Comparison of ENCODE assay signal across 9 cellular contexts in the genomic region with DNA sequence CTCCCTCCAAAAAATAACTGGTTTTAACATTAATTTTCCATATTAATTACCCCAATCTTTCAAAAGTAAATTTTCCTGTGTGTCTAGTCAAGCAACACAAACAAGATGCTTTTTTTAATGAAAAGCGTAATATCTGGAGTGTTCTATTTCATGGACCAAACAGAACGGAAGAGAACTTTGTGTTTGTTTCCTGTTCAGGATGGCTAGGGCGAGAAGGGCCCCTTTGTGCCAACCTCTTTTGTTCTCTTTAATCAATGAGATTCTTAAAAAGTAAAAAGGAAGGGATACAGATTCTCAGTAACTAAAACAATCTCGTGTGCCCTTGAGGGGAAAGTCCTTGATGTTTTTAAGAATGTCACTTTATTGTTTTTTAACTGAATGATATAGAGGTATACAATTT. TPM values are rescaled to one million over a fixed set of nuclear protein-coding genes. Genes with fewer than 3 reads are reported as not detected.
A peak's percentile ranks its signal among the peaks of the same experiment; 100 is the strongest.
DNase-seq lines count a peak whose midpoint lies in the region; ATAC-seq and TF ChIP-seq lines count a peak whose summit lies in the region.
"Had no signal": no experiment of that assay in that cellular context is flagged by ENCODE, and none has a peak within 500 bp of the region (broad histone marks: within the 10 kb centered on the region; RNA-seq: fewer than 3 reads in every experiment).

No MANE protein-coding gene starts in this region.

- peaks cover 44% of the 10 kb centered on the region for H4K20me1 ChIP-seq in neural progenitor cell (ENCODE audit: low read depth)

- no peak overlapping the region for H3K9ac ChIP-seq in neural progenitor cell

- CTCF ChIA-PET in Caco-2 (lab: Charles Lee), result no interaction called here

- peak in 1 of 2 experiments; percentile 9 for DNase-seq in Caco-2
- no peak for DNase-seq in chondrocyte (ENCODE audit: low spot score)
- no peak for DNase-seq in neural progenitor cell (ENCODE audit: low spot score)
- DNase-seq in NCI-H2196 treated with DMSO at 0.1 percent for 48 hours (lab: John Stamatoyannopoulos, UW; ENCODE audit: unreplicated experiment), result no peak
- DNase-seq in omental fat pad (ENCODE audit: low spot score), result no peak
- DNase-seq in DMS53 treated with DMSO at 0.1 percent for 48 hours (lab: John Stamatoyannopoulos, UW; ENCODE audit: unreplicated experiment), result no peak

- H3K36me3 Mint-ChIP-seq in Caco-2 (ENCODE audit: insufficient read depth, unreplicated experiment) (peaks cover 100% of the 10 kb centered on the region), chondrocyte (ENCODE audit: low read depth) (peaks cover 68% of the 10 kb centered on the region), neural progenitor cell (peaks cover 72% of the 10 kb centered on the region)

- no peak overlapping the region for H3K4me3 ChIP-seq in Caco-2 (ENCODE audit: low read depth, low read length)
- H3K4me3 ChIP-seq in neural progenitor cell, result no peak overlapping the region
- H3K4me3 ChIP-seq: SJSA1 had no signal

- H3K27ac ChIP-seq in neural progenitor cell, result peak overlapping the region; percentile 4
- H3K27ac ChIP-seq: SJSA1 had no signal

- ATAC-seq in HG03354 (IDR thresholded peaks at IDR 0.05; ENCODE audit: poor library complexity, severe bottlenecking, unreplicated experiment), result peak; percentile 32
- ATAC-seq in omental fat pad (ENCODE audit: low FRiP score), result no peak
- no peak for ATAC-seq in HG02623 (IDR thresholded peaks at IDR 0.05; ENCODE audit: unreplicated experiment)

- H3F3A ChIP-seq in neural progenitor cell (ENCODE audit: low read depth), result peaks cover 67% of the 10 kb centered on the region

- H3K4me3 Mint-ChIP-seq in Caco-2 (ENCODE audit: unreplicated experiment) (no peak overlapping the region), chondrocyte (ENCODE audit: unreplicated experiment) (peak overlapping the region; percentile 53), neural progenitor cell (no peak overlapping the region)

- H3K27me3 ChIP-seq in Caco-2 (replicated peaks; ENCODE audit: control insufficient read depth, insufficient read depth, low read length), result no peaks in the 10 kb centered on the region
- no peaks in the 10 kb centered on the region for H3K27me3 ChIP-seq in neural progenitor cell
- H3K27me3 ChIP-seq: SJSA1 had no signal

- H3K9me3 Mint-ChIP-seq in Caco-2 (ENCODE audit: unreplicated experiment), result no peaks in the 10 kb centered on the region
- H3K9me3 Mint-ChIP-seq in chondrocyte (ENCODE audit: low read depth), result no peaks in the 10 kb centered on the region
- no peaks in the 10 kb centered on the region for H3K9me3 Mint-ChIP-seq in neural progenitor cell

- H3K9me3 ChIP-seq in Caco-2 (no peaks in the 10 kb centered on the region), neural progenitor cell (ENCODE audit: low read depth) (no peaks in the 10 kb centered on the region)
- H3K9me3 ChIP-seq: SJSA1 had no signal

- H3K36me3 ChIP-seq in Caco-2 (ENCODE audit: control insufficient read depth, insufficient read depth, low read length), result peaks cover 28% of the 10 kb centered on the region
- peaks cover 46% of the 10 kb centered on the region for H3K36me3 ChIP-seq in neural progenitor cell

- H3K4me1 ChIP-seq in Caco-2 (no peaks in the 10 kb centered on the region), neural progenitor cell (peaks cover 12% of the 10 kb centered on the region)

- BruUV-seq in Caco-2 (replicated peaks; lab: Mats Ljungman, UMichigan), result no TSS peak

- H3K27ac Mint-ChIP-seq in Caco-2 (ENCODE audit: unreplicated experiment) (peak overlapping the region; percentile 19), chondrocyte (ENCODE audit: unreplicated experiment) (peak overlapping the region; percentile 98), neural progenitor cell (peak overlapping the region; percentile 91)

- POLR2A ChIA-PET in Caco-2 (lab: Charles Lee), result no interaction called here

- H3K79me2 ChIP-seq in neural progenitor cell (ENCODE audit: low read depth), result peaks cover 39% of the 10 kb centered on the region

- no peak for TF ChIP-seq CTCF in Caco-2 (IDR thresholded peaks at IDR 0.05; ENCODE audit: insufficient read depth in 1 of 2, low read depth in 1 of 2, low read length in 1 of 2, severe bottlenecking in 1 of 2, unreplicated experiment in 1 of 2)
- TF ChIP-seq CTCF in chondrocyte (IDR thresholded peaks at IDR 0.05), result no peak
- TF ChIP-seq CTCF in neural progenitor cell (IDR thresholded peaks at IDR 0.05), result no peak
- TF ChIP-seq CTCF in omental fat pad (IDR thresholded peaks at IDR 0.05), result no peak

- no peak overlapping the region for H2AFZ ChIP-seq in neural progenitor cell (replicated peaks)

- intact Hi-C loops in Caco-2 (cut with micrococcal nuclease; ENCODE audit: unreplicated experiment), result no loop called here

- H3K27me3 Mint-ChIP-seq in Caco-2 (ENCODE audit: insufficient read depth, unreplicated experiment), result no peaks in the 10 kb centered on the region
- no peaks in the 10 kb centered on the region for H3K27me3 Mint-ChIP-seq in chondrocyte (ENCODE audit: low read depth)
- H3K27me3 Mint-ChIP-seq in neural progenitor cell (ENCODE audit: insufficient read depth, low read depth), result peaks cover 2% of the 10 kb centered on the region

- H3K4me1 Mint-ChIP-seq in Caco-2 (ENCODE audit: low read depth, unreplicated experiment), result peaks cover 4% of the 10 kb centered on the region
- peaks cover 52% of the 10 kb centered on the region for H3K4me1 Mint-ChIP-seq in chondrocyte (ENCODE audit: low read depth)
- H3K4me1 Mint-ChIP-seq in neural progenitor cell, result peaks cover 19% of the 10 kb centered on the region

- no peak overlapping the region for H3K4me2 ChIP-seq in neural progenitor cell

RNA-seq across cellular contexts. Expression of a gene that starts 55.7 kb away (rescaled TPM):
- total RNA-seq in Caco-2 (2022) (1,877 and 1,936 TPM in 2 replicates), chondrocyte (1,127 to 1,393 TPM (median 1,374 TPM) in 3 replicates), neural progenitor cell (ENCODE audit: low replicate concordance) (794 and 973 TPM in 2 replicates), omental fat pad (100 to 1,000 TPM; 606 to 837 (median 753) TPM)

RNA-seq across cellular contexts. Expression of a gene that starts 57.5 kb away (rescaled TPM):
- total RNA-seq in Caco-2 (2022) (4.2 and 5.1 TPM in 2 replicates), chondrocyte (1.1 to 2.7 TPM (median 1.7 TPM) in 3 replicates), neural progenitor cell (ENCODE audit: low replicate concordance) (5.8 and 6.4 TPM in 2 replicates), omental fat pad (under 1 TPM in 1 of 4 donors, not detected in 3; 0.28 TPM)
- total RNA-seq: SJSA1 had no signal

Comparison
In these comparisons a context has a peak if more than half of its experiments do, and no peak if none do; other contexts are left out.
1. H3K27ac Mint-ChIP-seq: peak in every context shown above with its lines; median percentile 98 in chondrocyte; 91 in neural progenitor cell; 19 in Caco-2.